Comparison of ENCODE assay signal across 1 cellular context in the genomic region with DNA sequence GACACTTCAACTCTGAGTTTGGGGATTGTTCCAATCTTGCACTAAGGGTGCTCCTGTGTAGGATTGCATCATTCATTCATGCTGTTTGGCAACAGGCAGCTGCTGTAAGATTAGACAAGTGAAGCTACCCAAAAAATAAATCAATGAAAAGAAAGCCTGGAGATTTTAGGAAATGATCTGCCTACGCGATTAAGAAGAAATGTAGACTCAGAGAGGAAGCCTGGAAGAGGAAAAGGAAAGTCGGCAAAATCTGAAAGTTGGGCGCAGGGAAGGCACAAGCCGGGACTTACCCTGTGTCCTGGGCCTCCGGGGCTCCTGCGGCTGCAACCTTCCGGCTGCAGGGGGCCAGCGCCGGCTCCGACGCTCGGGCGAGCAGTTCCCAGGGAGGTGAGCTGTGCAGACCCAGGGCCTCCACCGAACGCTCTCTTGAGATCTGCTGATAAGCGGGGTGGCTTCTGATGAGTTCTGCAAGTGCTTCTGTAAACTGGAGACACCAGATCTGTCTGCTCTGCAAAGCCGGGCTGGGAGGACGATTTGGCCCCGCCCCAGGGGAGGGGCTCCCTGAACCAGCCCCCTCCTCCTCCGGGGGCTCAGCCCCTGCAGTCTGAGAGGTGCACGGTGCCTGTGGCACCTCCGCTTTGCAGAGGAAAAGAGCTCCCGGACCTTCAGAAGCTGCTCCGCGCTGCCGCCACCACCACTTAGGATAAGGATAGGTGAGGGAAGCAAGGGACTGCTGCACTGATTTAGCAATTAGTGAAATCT.
A peak's percentile ranks its signal among the peaks of the same experiment; 100 is the strongest.
TF ChIP-seq lines count a peak whose summit lies in the region.

No MANE protein-coding gene starts in this region.

TF ChIP-seq in H1, 55 proteins besides CTCF, POLR2A, EP300 and RAD21:
- TF ChIP-seq KDM4A (IDR thresholded peaks at IDR 0.05; ENCODE audit: low read depth, low read length, severe bottlenecking) (no peak), SIN3A (conservative IDR thresholded peaks at IDR 0.05 in 1 of 2, IDR thresholded peaks at IDR 0.05 in 1 of 2; ENCODE audit: low read depth in 1 of 2, low read length in 2 of 2) (0 out of 4 replicates have a peak, but pooled peaks of 1 of the 2 experiments have one; percentile 31), RBBP5 (IDR thresholded peaks at IDR 0.05; ENCODE audit: borderline replicate concordance, low read depth, low read length) (no peak), CBX5 (IDR thresholded peaks at IDR 0.05; ENCODE audit: low read depth, low read length) (no peak), PHF8 (conservative IDR thresholded peaks at IDR 0.05; ENCODE audit: low read depth, low read length) (peak; percentile 20; the same call in 1 of the 2 replicates), SP4 (IDR thresholded peaks at IDR 0.05; ENCODE audit: low read length) (no peak), KDM5A (IDR thresholded peaks at IDR 0.05; ENCODE audit: low read length) (no peak; the same call in 1 of the 2 replicates), RNF2 (IDR thresholded peaks at IDR 0.05; ENCODE audit: borderline replicate concordance, low read depth, low read length, missing control alignments, poor library complexity, severe bottlenecking) (no peak), HDAC6 (IDR thresholded peaks at IDR 0.05; ENCODE audit: low read depth, low read length) (no peak), SIRT6 (IDR thresholded peaks at IDR 0.05; ENCODE audit: low read length) (no peak), CEBPB (IDR thresholded peaks at IDR 0.05; ENCODE audit: low read depth, low read length) (peak; percentile 96), GABPA (IDR thresholded peaks at IDR 0.05; ENCODE audit: borderline replicate concordance, insufficient read depth, low read length) (0 out of 2 replicates have a peak, but pooled peaks have one; percentile 20), ZNF274 (IDR thresholded peaks at IDR 0.05; ENCODE audit: borderline replicate concordance, extremely low read depth, low read length) (no peak), TEAD4 (IDR thresholded peaks at IDR 0.05; ENCODE audit: low read depth, low read length) (no peak), POLR2AphosphoS5 (IDR thresholded peaks at IDR 0.05; ENCODE audit: low read depth, low read length) (peak; percentile 69; the same call in 1 of the 2 replicates), BRCA1 (IDR thresholded peaks at IDR 0.05; ENCODE audit: low read depth, low read length) (no peak), USF2 (IDR thresholded peaks at IDR 0.05; ENCODE audit: low read length) (no peak), EZH2 (IDR thresholded peaks at IDR 0.05; ENCODE audit: low read depth, low read length, severe bottlenecking) (no peak), SAP30 (IDR thresholded peaks at IDR 0.05; ENCODE audit: insufficient read depth, insufficient replicate concordance, low read length) (no peak), TAF7 (optimal IDR thresholded peaks at IDR 0.05; ENCODE audit: borderline replicate concordance, low read depth, low read length) (peak; percentile 76), YY1 (IDR thresholded peaks at IDR 0.05; ENCODE audit: low read depth, low read length) (no peak), FOSL1 (IDR thresholded peaks at IDR 0.05; ENCODE audit: insufficient read depth, low read depth, low read length) (no peak), NRF1 (IDR thresholded peaks at IDR 0.05; ENCODE audit: low read depth, low read length) (no peak), POU5F1 (IDR thresholded peaks at IDR 0.05; ENCODE audit: low read depth, low read length) (no peak), CHD2 (IDR thresholded peaks at IDR 0.05; ENCODE audit: low read length) (no peak; the same call in 1 of the 2 replicates), SRF (IDR thresholded peaks at IDR 0.05; ENCODE audit: low read depth, low read length) (no peak), KDM1A (IDR thresholded peaks at IDR 0.05; ENCODE audit: borderline replicate concordance, low read length) (no peak), RFX5 (IDR thresholded peaks at IDR 0.05; ENCODE audit: borderline replicate concordance, low read depth, low read length) (no peak), GTF2F1 (IDR thresholded peaks at IDR 0.05; ENCODE audit: borderline replicate concordance, low read depth, low read length) (no peak), TAF1 (IDR thresholded peaks at IDR 0.05; ENCODE audit: low read depth, low read length) (peak; percentile 90), TCF12 (IDR thresholded peaks at IDR 0.05; ENCODE audit: low read depth, low read length) (no peak), ASH2L (IDR thresholded peaks at IDR 0.05; ENCODE audit: low read length) (peak; percentile 76), BACH1 (IDR thresholded peaks at IDR 0.05; ENCODE audit: low read length) (no peak), JUND (IDR thresholded peaks at IDR 0.05; ENCODE audit: low read length) (peak; percentile 48; the same call in 1 of the 2 replicates), SIX5 (IDR thresholded peaks at IDR 0.05; ENCODE audit: low read depth, low read length) (no peak), HDAC2 (IDR thresholded peaks at IDR 0.05; ENCODE audit: borderline replicate concordance in 1 of 2, low read depth in 2 of 2, low read length in 2 of 2) (no peak), SP1 (IDR thresholded peaks at IDR 0.05; ENCODE audit: low read depth, low read length) (peak; percentile 17; the same call in 1 of the 2 replicates), CHD1 (IDR thresholded peaks at IDR 0.05; ENCODE audit: low read depth, low read length) (no peak), MAFK (IDR thresholded peaks at IDR 0.05; ENCODE audit: low read depth, low read length) (no peak), TBP (IDR thresholded peaks at IDR 0.05; ENCODE audit: low read depth, low read length) (peak; percentile 88), SP2 (IDR thresholded peaks at IDR 0.05; ENCODE audit: low read length) (no peak)
- TF ChIP-seq, protein P1, sequence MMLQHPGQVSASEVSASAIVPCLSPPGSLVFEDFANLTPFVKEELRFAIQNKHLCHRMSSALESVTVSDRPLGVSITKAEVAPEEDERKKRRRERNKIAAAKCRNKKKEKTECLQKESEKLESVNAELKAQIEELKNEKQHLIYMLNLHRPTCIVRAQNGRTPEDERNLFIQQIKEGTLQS (IDR thresholded peaks at IDR 0.05; ENCODE audit: insufficient read depth, low read depth, low read length), result 0 out of 2 replicates have a peak, but pooled peaks have one; percentile 40
- TF ChIP-seq, protein P2, sequence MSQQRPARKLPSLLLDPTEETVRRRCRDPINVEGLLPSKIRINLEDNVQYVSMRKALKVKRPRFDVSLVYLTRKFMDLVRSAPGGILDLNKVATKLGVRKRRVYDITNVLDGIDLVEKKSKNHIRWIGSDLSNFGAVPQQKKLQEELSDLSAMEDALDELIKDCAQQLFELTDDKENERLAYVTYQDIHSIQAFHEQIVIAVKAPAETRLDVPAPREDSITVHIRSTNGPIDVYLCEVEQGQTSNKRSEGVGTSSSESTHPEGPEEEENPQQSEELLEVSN (IDR thresholded peaks at IDR 0.05), result no peak
- TF ChIP-seq, protein P3, sequence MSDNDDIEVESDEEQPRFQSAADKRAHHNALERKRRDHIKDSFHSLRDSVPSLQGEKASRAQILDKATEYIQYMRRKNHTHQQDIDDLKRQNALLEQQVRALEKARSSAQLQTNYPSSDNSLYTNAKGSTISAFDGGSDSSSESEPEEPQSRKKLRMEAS (IDR thresholded peaks at IDR 0.05), result no peak
- TF ChIP-seq, protein P4, sequence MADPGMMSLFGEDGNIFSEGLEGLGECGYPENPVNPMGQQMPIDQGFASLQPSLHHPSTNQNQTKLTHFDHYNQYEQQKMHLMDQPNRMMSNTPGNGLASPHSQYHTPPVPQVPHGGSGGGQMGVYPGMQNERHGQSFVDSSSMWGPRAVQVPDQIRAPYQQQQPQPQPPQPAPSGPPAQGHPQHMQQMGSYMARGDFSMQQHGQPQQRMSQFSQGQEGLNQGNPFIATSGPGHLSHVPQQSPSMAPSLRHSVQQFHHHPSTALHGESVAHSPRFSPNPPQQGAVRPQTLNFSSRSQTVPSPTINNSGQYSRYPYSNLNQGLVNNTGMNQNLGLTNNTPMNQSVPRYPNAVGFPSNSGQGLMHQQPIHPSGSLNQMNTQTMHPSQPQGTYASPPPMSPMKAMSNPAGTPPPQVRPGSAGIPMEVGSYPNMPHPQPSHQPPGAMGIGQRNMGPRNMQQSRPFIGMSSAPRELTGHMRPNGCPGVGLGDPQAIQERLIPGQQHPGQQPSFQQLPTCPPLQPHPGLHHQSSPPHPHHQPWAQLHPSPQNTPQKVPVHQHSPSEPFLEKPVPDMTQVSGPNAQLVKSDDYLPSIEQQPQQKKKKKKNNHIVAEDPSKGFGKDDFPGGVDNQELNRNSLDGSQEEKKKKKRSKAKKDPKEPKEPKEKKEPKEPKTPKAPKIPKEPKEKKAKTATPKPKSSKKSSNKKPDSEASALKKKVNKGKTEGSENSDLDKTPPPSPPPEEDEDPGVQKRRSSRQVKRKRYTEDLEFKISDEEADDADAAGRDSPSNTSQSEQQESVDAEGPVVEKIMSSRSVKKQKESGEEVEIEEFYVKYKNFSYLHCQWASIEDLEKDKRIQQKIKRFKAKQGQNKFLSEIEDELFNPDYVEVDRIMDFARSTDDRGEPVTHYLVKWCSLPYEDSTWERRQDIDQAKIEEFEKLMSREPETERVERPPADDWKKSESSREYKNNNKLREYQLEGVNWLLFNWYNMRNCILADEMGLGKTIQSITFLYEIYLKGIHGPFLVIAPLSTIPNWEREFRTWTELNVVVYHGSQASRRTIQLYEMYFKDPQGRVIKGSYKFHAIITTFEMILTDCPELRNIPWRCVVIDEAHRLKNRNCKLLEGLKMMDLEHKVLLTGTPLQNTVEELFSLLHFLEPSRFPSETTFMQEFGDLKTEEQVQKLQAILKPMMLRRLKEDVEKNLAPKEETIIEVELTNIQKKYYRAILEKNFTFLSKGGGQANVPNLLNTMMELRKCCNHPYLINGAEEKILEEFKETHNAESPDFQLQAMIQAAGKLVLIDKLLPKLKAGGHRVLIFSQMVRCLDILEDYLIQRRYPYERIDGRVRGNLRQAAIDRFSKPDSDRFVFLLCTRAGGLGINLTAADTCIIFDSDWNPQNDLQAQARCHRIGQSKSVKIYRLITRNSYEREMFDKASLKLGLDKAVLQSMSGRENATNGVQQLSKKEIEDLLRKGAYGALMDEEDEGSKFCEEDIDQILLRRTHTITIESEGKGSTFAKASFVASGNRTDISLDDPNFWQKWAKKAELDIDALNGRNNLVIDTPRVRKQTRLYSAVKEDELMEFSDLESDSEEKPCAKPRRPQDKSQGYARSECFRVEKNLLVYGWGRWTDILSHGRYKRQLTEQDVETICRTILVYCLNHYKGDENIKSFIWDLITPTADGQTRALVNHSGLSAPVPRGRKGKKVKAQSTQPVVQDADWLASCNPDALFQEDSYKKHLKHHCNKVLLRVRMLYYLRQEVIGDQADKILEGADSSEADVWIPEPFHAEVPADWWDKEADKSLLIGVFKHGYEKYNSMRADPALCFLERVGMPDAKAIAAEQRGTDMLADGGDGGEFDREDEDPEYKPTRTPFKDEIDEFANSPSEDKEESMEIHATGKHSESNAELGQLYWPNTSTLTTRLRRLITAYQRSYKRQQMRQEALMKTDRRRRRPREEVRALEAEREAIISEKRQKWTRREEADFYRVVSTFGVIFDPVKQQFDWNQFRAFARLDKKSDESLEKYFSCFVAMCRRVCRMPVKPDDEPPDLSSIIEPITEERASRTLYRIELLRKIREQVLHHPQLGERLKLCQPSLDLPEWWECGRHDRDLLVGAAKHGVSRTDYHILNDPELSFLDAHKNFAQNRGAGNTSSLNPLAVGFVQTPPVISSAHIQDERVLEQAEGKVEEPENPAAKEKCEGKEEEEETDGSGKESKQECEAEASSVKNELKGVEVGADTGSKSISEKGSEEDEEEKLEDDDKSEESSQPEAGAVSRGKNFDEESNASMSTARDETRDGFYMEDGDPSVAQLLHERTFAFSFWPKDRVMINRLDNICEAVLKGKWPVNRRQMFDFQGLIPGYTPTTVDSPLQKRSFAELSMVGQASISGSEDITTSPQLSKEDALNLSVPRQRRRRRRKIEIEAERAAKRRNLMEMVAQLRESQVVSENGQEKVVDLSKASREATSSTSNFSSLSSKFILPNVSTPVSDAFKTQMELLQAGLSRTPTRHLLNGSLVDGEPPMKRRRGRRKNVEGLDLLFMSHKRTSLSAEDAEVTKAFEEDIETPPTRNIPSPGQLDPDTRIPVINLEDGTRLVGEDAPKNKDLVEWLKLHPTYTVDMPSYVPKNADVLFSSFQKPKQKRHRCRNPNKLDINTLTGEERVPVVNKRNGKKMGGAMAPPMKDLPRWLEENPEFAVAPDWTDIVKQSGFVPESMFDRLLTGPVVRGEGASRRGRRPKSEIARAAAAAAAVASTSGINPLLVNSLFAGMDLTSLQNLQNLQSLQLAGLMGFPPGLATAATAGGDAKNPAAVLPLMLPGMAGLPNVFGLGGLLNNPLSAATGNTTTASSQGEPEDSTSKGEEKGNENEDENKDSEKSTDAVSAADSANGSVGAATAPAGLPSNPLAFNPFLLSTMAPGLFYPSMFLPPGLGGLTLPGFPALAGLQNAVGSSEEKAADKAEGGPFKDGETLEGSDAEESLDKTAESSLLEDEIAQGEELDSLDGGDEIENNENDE (IDR thresholded peaks at IDR 0.05; ENCODE audit: insufficient replicate concordance, low read length), result no peak
